In genomic region chr15:39801641-39802309, GRCh38 we compare ENCODE assay signal across 1 cellular context.
TF ChIP-seq lines count a peak whose summit lies in the region.

No MANE protein-coding gene starts in this region.

TF ChIP-seq in K562, 482 proteins besides CTCF, POLR2A, EP300 and RAD21 (continued from another document):
- TF ChIP-seq MEIS2 (IDR thresholded peaks at IDR 0.05; ENCODE audit: partially characterized antibody) (no peak), ZBTB2 (IDR thresholded peaks at IDR 0.05) (no peak), ZNF398 (CRISPR knock-in tag; IDR thresholded peaks at IDR 0.05) (no peak), MAFF (IDR thresholded peaks at IDR 0.05; ENCODE audit: low read length) (no peak), BCOR (IDR thresholded peaks at IDR 0.05) (no peak), NCOA2 (IDR thresholded peaks at IDR 0.05; ENCODE audit: partially characterized antibody in 2 of 2) (no peak), TGIF2 (CRISPR knock-in tag; IDR thresholded peaks at IDR 0.05) (no peak), NRF1 (conservative IDR thresholded peaks at IDR 0.05 in 1 of 2, IDR thresholded peaks at IDR 0.05 in 1 of 2) (0 out of 4 replicates have a peak, but pooled peaks of 1 of the 2 experiments have one; percentile 6), AFF4 (CRISPR knock-in tag; IDR thresholded peaks at IDR 0.05) (no peak), FOXO4 (CRISPR knock-in tag; IDR thresholded peaks at IDR 0.05) (no peak), CREB3L1 (IDR thresholded peaks at IDR 0.05; ENCODE audit: borderline replicate concordance, low read depth) (peak; percentile 74; the same call in 1 of the 2 replicates), MAX (CRISPR knock-in tag; IDR thresholded peaks at IDR 0.05) (no peak), SMC3 (conservative IDR thresholded peaks at IDR 0.05; ENCODE audit: insufficient read depth, low read depth, low read length) (peak; percentile 75), ZNF780A (CRISPR knock-in tag; IDR thresholded peaks at IDR 0.05) (no peak), SPI1 (IDR thresholded peaks at IDR 0.05; ENCODE audit: borderline replicate concordance, low read depth, low read length) (0 out of 2 replicates have a peak, but pooled peaks have one; percentile 7), SNIP1 (IDR thresholded peaks at IDR 0.05; ENCODE audit: low read depth) (no peak), NFE2 (IDR thresholded peaks at IDR 0.05; ENCODE audit: low read depth) (no peak), ZNF311 (CRISPR knock-in tag; IDR thresholded peaks at IDR 0.05) (no peak), PML (IDR thresholded peaks at IDR 0.05; ENCODE audit: low read length) (no peak), CXXC5 (CRISPR knock-in tag; IDR thresholded peaks at IDR 0.05) (0 out of 2 replicates have a peak, but pooled peaks have one; percentile 10), XRCC4 (IDR thresholded peaks at IDR 0.05; ENCODE audit: extremely low read depth, insufficient read depth, insufficient read length) (no peak), NR2C2 (CRISPR knock-in tag; IDR thresholded peaks at IDR 0.05) (no peak), NR2C2 (tag; IDR thresholded peaks at IDR 0.05) (no peak), CBX5 (IDR thresholded peaks at IDR 0.05; ENCODE audit: borderline replicate concordance, low read depth) (no peak), PTBP1 (IDR thresholded peaks at IDR 0.05; ENCODE audit: low read depth, low read length) (no peak), ZNF449 (CRISPR knock-in tag; IDR thresholded peaks at IDR 0.05) (no peak), EGR1 (conservative IDR thresholded peaks at IDR 0.05) (no peak), SMARCE1 (IDR thresholded peaks at IDR 0.05) (no peak)
